16 cellular contexts compared by ENCODE assay signal in genomic region chr19:29860492-29860891, GRCh38. TPM values are rescaled to one million over a fixed set of nuclear protein-coding genes. Genes with fewer than 3 reads are reported as not detected.
DNase-seq lines count a peak whose midpoint lies in the region; ATAC-seq and TF ChIP-seq lines count a peak whose summit lies in the region.
"Had no signal": no experiment of that assay in that cellular context is flagged by ENCODE, and none has a peak within 500 bp of the region (broad histone marks: within the 10 kb centered on the region; RNA-seq: fewer than 3 reads in every experiment).

No MANE protein-coding gene starts in this region.

- H3K4me3 Mint-ChIP-seq in activated CD4-positive, alpha-beta T cell treated with anti-CD3 and anti-CD28 coated beads for 36 hours, result no peak overlapping the region
- H3K4me3 Mint-ChIP-seq: activated T-cell treated with anti-CD3 and anti-CD28 coated beads, Interleukin-2, amount 50 U/mL, for 72 hours had no signal

- no peak overlapping the region for H3K27ac Mint-ChIP-seq in activated CD4-positive, alpha-beta T cell treated with anti-CD3 and anti-CD28 coated beads for 36 hours
- H3K27ac Mint-ChIP-seq: activated T-cell treated with anti-CD3 and anti-CD28 coated beads, Interleukin-2, amount 50 U/mL, for 72 hours had no signal

- H3K4me1 Mint-ChIP-seq in activated CD4-positive, alpha-beta T cell treated with anti-CD3 and anti-CD28 coated beads for 36 hours, result no peaks in the 10 kb centered on the region

- H3K4me1 ChIP-seq in SK-N-SH (ENCODE audit: control insufficient read depth in 1 of 2, insufficient read depth in 2 of 2, low read depth in 1 of 2, low read length in 1 of 2), result no peaks in the 10 kb centered on the region; a peak in 1 of 4 replicates
- H3K4me1 ChIP-seq in trophoblast cell (ENCODE audit: control insufficient read depth in 1 of 2, insufficient read depth in 2 of 2, low read length in 2 of 2), result peaks cover 0 to 2% of the 10 kb centered on the region in 2 experiments
- H3K4me1 ChIP-seq: SJCRH30, upper lobe of left lung had no signal

- TF ChIP-seq RAD21 in SK-N-SH (IDR thresholded peaks at IDR 0.05; ENCODE audit: low read length), result no peak

- H3K4me3 ChIP-seq in SK-N-SH (ENCODE audit: low read depth in 2 of 2, low read length in 1 of 2) (no peak overlapping the region), trophoblast cell (ENCODE audit: low read depth, low read length) (no peak overlapping the region)
- H3K4me3 ChIP-seq: SJCRH30, skin epidermis, upper lobe of left lung had no signal

- H3K9ac ChIP-seq in SK-N-SH (no peak overlapping the region), trophoblast cell (ENCODE audit: low read length) (no peak overlapping the region)

- H3K23ac ChIP-seq in trophoblast cell (ENCODE audit: low read length), result no peak overlapping the region

- H3K27me3 Mint-ChIP-seq in activated CD4-positive, alpha-beta T cell treated with anti-CD3 and anti-CD28 coated beads for 36 hours, result peaks cover 6% of the 10 kb centered on the region

- H3K4me2 ChIP-seq in SK-N-SH (no peak overlapping the region), trophoblast cell (ENCODE audit: low read length) (no peak overlapping the region)

- intact Hi-C loops in activated CD4-positive, alpha-beta T cell treated with anti-CD3 and anti-CD28 coated beads for 36 hours (cut with DNase I, micrococcal nuclease), result no loop called here
- intact Hi-C loops in left colon (cut with DNase I, micrococcal nuclease), result loop anchor here in 1 of 2 donors (10.0 kb wide), 1 partner anchor 126 kb away; no protein-coding TSS in a partner anchor

- no peak for TF ChIP-seq CTCF in SK-N-SH (IDR thresholded peaks at IDR 0.05)

- H2BK12ac ChIP-seq in trophoblast cell (ENCODE audit: low read length), result peak overlapping the region; percentile 30

- no peak overlapping the region for H4K91ac ChIP-seq in trophoblast cell (ENCODE audit: low read depth, low read length)

- H3K18ac ChIP-seq in trophoblast cell (ENCODE audit: low read length), result no peak overlapping the region

- POLR2A ChIA-PET in activated CD4-positive, alpha-beta T cell treated with anti-CD3 and anti-CD28 coated beads for 36 hours (lab: Charles Lee), result interaction anchor here (0.6 kb wide), 1 partner anchor 17 kb away, joined by 3 read pairs; no protein-coding TSS in a partner anchor
- POLR2A ChIA-PET in SK-N-SH (lab: Yijun Ruan, JAX), result no interaction called here

- peak; percentile 60 for ATAC-seq in activated CD4-positive, alpha-beta T cell treated with anti-CD3 and anti-CD28 coated beads for 36 hours
- ATAC-seq in left colon, result no peak

- H3K36me3 Mint-ChIP-seq in activated CD4-positive, alpha-beta T cell treated with anti-CD3 and anti-CD28 coated beads for 36 hours (ENCODE audit: low read depth), result no peaks in the 10 kb centered on the region

- H3K9me3 Mint-ChIP-seq in activated CD4-positive, alpha-beta T cell treated with anti-CD3 and anti-CD28 coated beads for 36 hours (ENCODE audit: low read depth), result no peaks in the 10 kb centered on the region
- H3K9me3 Mint-ChIP-seq: activated T-cell treated with anti-CD3 and anti-CD28 coated beads, Interleukin-2, amount 50 U/mL, for 72 hours had no signal

- no peak overlapping the region for H4K12ac ChIP-seq in trophoblast cell (ENCODE audit: low read depth, low read length)

- H3K4ac ChIP-seq in trophoblast cell (ENCODE audit: low read depth, low read length), result no peak overlapping the region

- H3K36me3 ChIP-seq in SK-N-SH (replicated peaks in 1 of 2; ENCODE audit: control insufficient read depth in 1 of 2, insufficient read depth in 2 of 2, low read length in 1 of 2), result no peaks in the 10 kb centered on the region
- no peaks in the 10 kb centered on the region for H3K36me3 ChIP-seq in trophoblast cell (ENCODE audit: control insufficient read depth in 1 of 2, insufficient read depth in 2 of 2, low read length in 2 of 2)
- H3K36me3 ChIP-seq: SJCRH30, upper lobe of left lung had no signal

- H3K27me3 ChIP-seq in SK-N-SH (ENCODE audit: insufficient read depth), result peaks cover 3% of the 10 kb centered on the region; the same call in 1 of the 2 replicates
- no peaks in the 10 kb centered on the region for H3K27me3 ChIP-seq in trophoblast cell (ENCODE audit: insufficient read depth, low read length)
- H3K27me3 ChIP-seq: SJCRH30, upper lobe of left lung had no signal

- H3K79me1 ChIP-seq in trophoblast cell (ENCODE audit: low read length), result no peaks in the 10 kb centered on the region

- no peaks in the 10 kb centered on the region for H4K20me1 ChIP-seq in SK-N-SH (ENCODE audit: insufficient read depth)

- H2BK5ac ChIP-seq in trophoblast cell (ENCODE audit: low read depth, low read length, poor library complexity), result no peak overlapping the region

- 61% methylated on average over 3 of the region's 3 CpGs for WGBS in SK-N-SH (ENCODE audit: low lambda C conversion rate)
- no CpG with 5 or more reads among the region's 3 CpGs for WGBS in trophoblast cell (ENCODE audit: extremely low coverage, insufficient coverage, insufficient read length)

- H3K79me2 ChIP-seq in SK-N-SH (ENCODE audit: insufficient read depth) (no peaks in the 10 kb centered on the region), trophoblast cell (ENCODE audit: control insufficient read depth, insufficient read depth, low read length, poor library complexity) (no peaks in the 10 kb centered on the region)

- H2AK5ac ChIP-seq in trophoblast cell (ENCODE audit: low read length), result no peak overlapping the region

- H2BK120ac ChIP-seq in trophoblast cell (ENCODE audit: insufficient read depth, low read length, poor library complexity), result no peak overlapping the region

- H3K9me2 ChIP-seq in SK-N-SH, result no peaks in the 10 kb centered on the region

- H2AFZ ChIP-seq in SK-N-SH (ENCODE audit: low read depth) (no peak overlapping the region), trophoblast cell (ENCODE audit: insufficient read depth, low read length, poor library complexity) (no peak overlapping the region)

- TF ChIP-seq EP300 in SK-N-SH (IDR thresholded peaks at IDR 0.05; ENCODE audit: borderline replicate concordance in 1 of 2, low read depth in 1 of 2, low read length in 1 of 2), result no peak

- H3F3A ChIP-seq in SK-N-SH (replicated peaks; ENCODE audit: insufficient read depth), result no peaks in the 10 kb centered on the region

- no peak overlapping the region for H3K27ac ChIP-seq in SK-N-SH (ENCODE audit: low read depth in 2 of 2, low read length in 1 of 2)
- H3K27ac ChIP-seq in trophoblast cell (ENCODE audit: low read depth, low read length), result no peak overlapping the region
- H3K27ac ChIP-seq: SJCRH30, skin epidermis, upper lobe of left lung had no signal

- no peak overlapping the region for H3K14ac ChIP-seq in trophoblast cell (ENCODE audit: low read length)

- H3K9me3 ChIP-seq in SK-N-SH (no peaks in the 10 kb centered on the region), trophoblast cell (ENCODE audit: insufficient read depth, low read depth, low read length) (no peaks in the 10 kb centered on the region)
- H3K9me3 ChIP-seq: Caco-2, SJCRH30, upper lobe of left lung had no signal

- no peak overlapping the region for H4K8ac ChIP-seq in trophoblast cell (ENCODE audit: low read depth, low read length)

- CTCF ChIA-PET in activated CD4-positive, alpha-beta T cell treated with anti-CD3 and anti-CD28 coated beads for 36 hours (lab: Charles Lee), result interaction anchor here (0.6 to 1.1 kb wide), 2 partner anchors 16 to 100 kb away, joined by 3 read pairs; no protein-coding TSS in a partner anchor
- CTCF ChIA-PET in SK-N-SH (lab: Yijun Ruan, JAX), result interaction anchor here (0.8 to 5.6 kb wide), 4 partner anchors 13 to 166 kb away, joined by 3 to 45 read pairs (median 3); no protein-coding TSS in a partner anchor

- DNase-seq in activated CD4-positive, alpha-beta T cell treated with anti-CD3 and anti-CD28 coated beads for 36 hours, result peak; percentile 24
- no peak for DNase-seq in activated CD4-positive, alpha-beta T cell treated with anti-CD3 and anti-CD28 coated beads, Interleukin-2, amount 50 U/mL, for 1 hour
- DNase-seq in HT-29 (ENCODE audit: low spot score) (peak; percentile 21), SK-N-SH (no peak), trophoblast cell (peak; percentile 64 to 92), left colon (no peak), mucosa of gallbladder (ENCODE audit: low spot score) (no peak), C1 segment of cervical spinal cord (lab: John Stamatoyannopoulos, UW) (no peak)
- DNase-seq: activated CD4-positive, alpha-beta T cell treated with anti-CD3 and anti-CD28 coated beads, Interleukin-2, amount 50 U/mL, for 48 hours; activated T-cell treated with anti-CD3 and anti-CD28 coated beads, Interleukin-2, amount 50 U/mL, for 72 hours; Caco-2; cerebellar nuclear complex; NCI-H774; upper lobe of left lung had no signal

TF ChIP-seq in SK-N-SH, 30 proteins besides CTCF, POLR2A, EP300 and RAD21:
- TF ChIP-seq TCF12 (IDR thresholded peaks at IDR 0.05) (no peak), USF1 (IDR thresholded peaks at IDR 0.05; ENCODE audit: borderline replicate concordance, low read depth) (peak; percentile 66; the same call in 1 of the 2 replicates)

RNA-seq across cellular contexts. Expression of gene CCNE1, which starts 48.7 kb away (rescaled TPM):
- total RNA-seq in activated CD4-positive, alpha-beta T cell treated with anti-CD3 and anti-CD28 coated beads for 36 hours, result 10 to 100 TPM; 29.4 to 30.4 TPM
- total RNA-seq in HT-29 (2014; rRNA removed; shearing (Covaris generic)), result 20.1 and 29.1 TPM in 2 replicates
- 8.9 and 9.0 TPM in 2 replicates for polyA plus RNA-seq in SK-N-SH (2012; rRNA removed)
- polyA plus RNA-seq in SK-N-SH (2012; cell fraction: cytosol; rRNA removed), result 9.3 and 9.9 TPM in 2 replicates
- 14.9 and 17.0 TPM in 2 replicates for polyA plus RNA-seq in SK-N-SH (2012; cell fraction: nucleus; rRNA removed)
- polyA plus RNA-seq in trophoblast cell (2013), result 402 and 418 TPM in 2 replicates
- 1 to 10 TPM; 4.0 to 4.5 TPM for total RNA-seq in left colon
- 2.0 TPM for total RNA-seq in mucosa of gallbladder

Comparison
In these comparisons a context has a peak if more than half of its experiments do, and no peak if none do; other contexts are left out.
1. DNase-seq: peak in activated CD4-positive, alpha-beta T cell treated with anti-CD3 and anti-CD28 coated beads for 36 hours (single experiment), HT-29 (single experiment) and trophoblast cell (2 of 2); none in activated CD4-positive, alpha-beta T cell treated with anti-CD3 and anti-CD28 coated beads, Interleukin-2, amount 50 U/mL, for 1 hour (single experiment), SK-N-SH (single experiment), left colon (0 of 2), mucosa of gallbladder (single experiment) and C1 segment of cervical spinal cord (0 of 14).